In genomic region chr17:76063880-76064546, GRCh38 we compare ENCODE assay signal across 10 cellular contexts.
A peak's percentile ranks its signal among the peaks of the same experiment; 100 is the strongest.
DNase-seq lines count a peak whose midpoint lies in the region; ATAC-seq and TF ChIP-seq lines count a peak whose summit lies in the region.
"Had no signal": no experiment of that assay in that cellular context is flagged by ENCODE, and none has a peak within 500 bp of the region (broad histone marks: within the 10 kb centered on the region; RNA-seq: fewer than 3 reads in every experiment).

No MANE protein-coding gene starts in this region.

- peak overlapping the region; percentile 88 for H3K27ac Mint-ChIP-seq in activated naive CD4-positive, alpha-beta T cell treated with anti-CD3 and anti-CD28 coated beads, Interleukin-2, amount 10 ng/mL, durations not matched to agents 7 days and 5 days

- H3K27me3 Mint-ChIP-seq in activated naive CD4-positive, alpha-beta T cell treated with anti-CD3 and anti-CD28 coated beads, Interleukin-2, amount 10 ng/mL, durations not matched to agents 7 days and 5 days = no peaks in the 10 kb centered on the region

- CTCF ChIA-PET in activated naive CD4-positive, alpha-beta T cell treated with anti-CD3 and anti-CD28 coated beads, Interleukin-2, amount 10 ng/mL, durations not matched to agents 7 days and 5 days (lab: Charles Lee) = interaction anchor here (0.7 to 1.5 kb wide), 6 partner anchors 9 to 344 kb away, joined by 3 to 6 read pairs (median 3); partner anchors contain the start of gene SRP68

- no peaks in the 10 kb centered on the region for H3K9me3 Mint-ChIP-seq in activated naive CD4-positive, alpha-beta T cell treated with anti-CD3 and anti-CD28 coated beads, Interleukin-2, amount 10 ng/mL, durations not matched to agents 7 days and 5 days

- peak; percentile 47 for ATAC-seq in GM18867 (IDR thresholded peaks at IDR 0.05; ENCODE audit: unreplicated experiment)

- H3K27ac ChIP-seq in MM.1S (ENCODE audit: low read length) = no peak overlapping the region
- H3K27ac ChIP-seq: thoracic aorta had no signal

- peak overlapping the region; percentile 42 for H3K4me3 Mint-ChIP-seq in activated naive CD4-positive, alpha-beta T cell treated with anti-CD3 and anti-CD28 coated beads, Interleukin-2, amount 10 ng/mL, durations not matched to agents 7 days and 5 days

- H3K4me1 Mint-ChIP-seq in activated naive CD4-positive, alpha-beta T cell treated with anti-CD3 and anti-CD28 coated beads, Interleukin-2, amount 10 ng/mL, durations not matched to agents 7 days and 5 days = peaks cover 15% of the 10 kb centered on the region

- no peak for TF ChIP-seq CTCF in MM.1S (IDR thresholded peaks at IDR 0.05; ENCODE audit: low read length)

- H4K20me1 ChIP-seq in MM.1S (ENCODE audit: insufficient read depth, low read length) = no peaks in the 10 kb centered on the region

- no peaks in the 10 kb centered on the region for H3F3A ChIP-seq in MM.1S (ENCODE audit: insufficient read depth, low read length)

- no peaks in the 10 kb centered on the region for H3K9me2 ChIP-seq in MM.1S (replicated peaks; ENCODE audit: insufficient read depth, low read length)

- H3K4me3 ChIP-seq in MM.1S (ENCODE audit: low read length) = no peak overlapping the region
- H3K4me3 ChIP-seq: dorsolateral prefrontal cortex, thoracic aorta had no signal

- H3K9ac ChIP-seq in MM.1S (ENCODE audit: low read length) = no peak overlapping the region

- no peak overlapping the region for H3K4me2 ChIP-seq in MM.1S (ENCODE audit: low read depth, low read length)

- H3K4me1 ChIP-seq in MM.1S (ENCODE audit: low read length) = no peaks in the 10 kb centered on the region

- peaks cover 60% of the 10 kb centered on the region for H3K36me3 Mint-ChIP-seq in activated naive CD4-positive, alpha-beta T cell treated with anti-CD3 and anti-CD28 coated beads, Interleukin-2, amount 10 ng/mL, durations not matched to agents 7 days and 5 days

- H3K9me3 ChIP-seq in MM.1S (replicated peaks; ENCODE audit: insufficient read depth, low read length) = no peaks in the 10 kb centered on the region
- H3K9me3 ChIP-seq: thoracic aorta had no signal

- H3K79me2 ChIP-seq in MM.1S (ENCODE audit: low read length) = peaks cover 33% of the 10 kb centered on the region

- no peak overlapping the region for H2AFZ ChIP-seq in MM.1S (ENCODE audit: low read length)

- peak in 4 of 5 experiments; percentile 6 to 77 (median 32) for DNase-seq in T-helper 2 cell
- DNase-seq in activated naive CD4-positive, alpha-beta T cell treated with anti-CD3 and anti-CD28 coated beads, Interleukin-2, amount 10 ng/mL, durations not matched to agents 7 days and 5 days = peak; percentile 43
- peak; percentile 50 for DNase-seq in stimulated activated CD4-positive, alpha-beta T cell treated with anti-CD3 and anti-CD28 coated beads, Interleukin-4, amount 100 ng/mL, for 1 hour
- DNase-seq in MM.1S = no peak
- no peak for DNase-seq in NCI-H2171 (lab: John Stamatoyannopoulos, UW)
- no peak for DNase-seq in islet precursor cell
- DNase-seq: COR-L47 had no signal

- no peaks in the 10 kb centered on the region for H3K27me3 ChIP-seq in MM.1S (replicated peaks; ENCODE audit: insufficient read depth, low read length)
- H3K27me3 ChIP-seq: dorsolateral prefrontal cortex had no signal

- peaks cover 34% of the 10 kb centered on the region; the same call in 1 of the 2 replicates for H3K36me3 ChIP-seq in MM.1S (replicated peaks; ENCODE audit: insufficient read depth, low read length)

Comparison
In these comparisons a context has a peak if more than half of its experiments do, and no peak if none do; other contexts are left out.
1. DNase-seq: peak in T-helper 2 cell (4 of 5), activated naive CD4-positive, alpha-beta T cell treated with anti-CD3 and anti-CD28 coated beads, Interleukin-2, amount 10 ng/mL, durations not matched to agents 7 days and 5 days (single experiment) and stimulated activated CD4-positive, alpha-beta T cell treated with anti-CD3 and anti-CD28 coated beads, Interleukin-4, amount 100 ng/mL, for 1 hour (single experiment); none in MM.1S (single experiment), NCI-H2171 (single experiment) and islet precursor cell (single experiment).